1 cellular context compared by ENCODE assay signal in the genomic region with DNA sequence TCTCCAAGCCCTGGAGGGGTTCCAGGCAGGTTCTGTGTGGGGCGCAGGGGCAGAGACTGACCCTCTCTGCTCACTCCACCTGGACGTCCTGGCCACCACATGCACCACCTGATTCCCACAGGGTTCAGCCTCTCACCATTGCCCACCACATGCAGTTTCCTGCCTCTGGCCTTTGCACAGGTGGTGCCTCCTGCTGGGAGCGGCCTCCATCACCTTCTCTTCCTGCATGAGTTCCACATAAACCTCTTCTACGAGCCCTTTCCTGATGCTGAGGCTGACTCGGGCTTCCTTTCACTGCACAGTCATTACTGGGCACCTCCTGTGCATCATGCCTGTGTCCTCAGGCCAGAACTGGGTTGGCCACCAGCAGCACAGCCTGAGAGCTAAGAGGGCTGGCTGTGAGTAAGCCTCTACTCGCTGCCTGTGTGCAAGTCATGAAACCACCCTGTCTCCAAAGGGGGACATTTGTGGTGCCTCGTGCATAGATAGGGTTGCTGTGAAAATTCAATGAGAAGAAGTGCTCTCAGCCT.
A peak's percentile ranks its signal among the peaks of the same experiment; 100 is the strongest.
TF ChIP-seq lines count a peak whose summit lies in the region.

No MANE protein-coding gene starts in this region.

TF ChIP-seq in K562, 482 proteins besides CTCF, POLR2A, EP300 and RAD21:
- TF ChIP-seq HMGXB4 (CRISPR knock-in tag; IDR thresholded peaks at IDR 0.05) (no peak), ZBTB33 (CRISPR knock-in tag; IDR thresholded peaks at IDR 0.05) (peak; percentile 76)
- TF ChIP-seq, protein P1, sequence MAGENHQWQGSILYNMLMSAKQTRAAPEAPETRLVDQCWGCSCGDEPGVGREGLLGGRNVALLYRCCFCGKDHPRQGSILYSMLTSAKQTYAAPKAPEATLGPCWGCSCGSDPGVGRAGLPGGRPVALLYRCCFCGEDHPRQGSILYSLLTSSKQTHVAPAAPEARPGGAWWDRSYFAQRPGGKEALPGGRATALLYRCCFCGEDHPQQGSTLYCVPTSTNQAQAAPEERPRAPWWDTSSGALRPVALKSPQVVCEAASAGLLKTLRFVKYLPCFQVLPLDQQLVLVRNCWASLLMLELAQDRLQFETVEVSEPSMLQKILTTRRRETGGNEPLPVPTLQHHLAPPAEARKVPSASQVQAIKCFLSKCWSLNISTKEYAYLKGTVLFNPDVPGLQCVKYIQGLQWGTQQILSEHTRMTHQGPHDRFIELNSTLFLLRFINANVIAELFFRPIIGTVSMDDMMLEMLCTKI (IDR thresholded peaks at IDR 0.05; ENCODE audit: partially characterized antibody): no peak
